In the genomic region with DNA sequence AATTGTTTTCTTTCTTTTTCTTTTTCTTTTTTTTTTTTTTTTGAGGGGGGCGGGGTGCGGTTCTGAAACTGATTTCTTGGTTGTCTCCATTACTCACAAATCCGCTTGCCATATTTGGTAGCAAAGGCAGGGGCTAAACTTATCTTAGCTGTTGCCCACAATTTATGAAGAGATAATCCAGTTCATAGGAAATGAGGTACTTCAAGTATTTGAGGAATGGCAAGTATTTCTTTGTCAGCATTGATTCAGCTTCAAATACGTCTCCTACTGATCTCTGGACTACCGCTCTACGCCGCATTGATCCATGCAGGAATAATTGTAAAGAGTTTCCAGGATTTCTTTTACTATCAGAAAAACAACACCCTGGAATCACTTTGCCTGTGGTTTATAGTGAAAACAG, we compare ENCODE assay signal across 11 cellular contexts.
DNase-seq lines count a peak whose midpoint lies in the region; ATAC-seq and TF ChIP-seq lines count a peak whose summit lies in the region.
"Had no signal": no experiment of that assay in that cellular context is flagged by ENCODE, and none has a peak within 500 bp of the region (broad histone marks: within the 10 kb centered on the region; RNA-seq: fewer than 3 reads in every experiment).

No MANE protein-coding gene starts in this region.

- TF ChIP-seq CTCF in HCT116 (IDR thresholded peaks at IDR 0.05 in 2 of 3, conservative IDR thresholded peaks at IDR 0.05 in 1 of 3; ENCODE audit: borderline replicate concordance in 1 of 3, insufficient read depth in 1 of 3, low read depth in 2 of 3, low read length in 2 of 3) (no peak), foreskin keratinocyte (conservative IDR thresholded peaks at IDR 0.05) (no peak), dorsolateral prefrontal cortex (IDR thresholded peaks at IDR 0.05 in 54 of 56, conservative IDR thresholded peaks at IDR 0.05 in 2 of 56; ENCODE audit: low read depth in 1 of 56, partially characterized antibody in 56 of 56) (no peak)

- intact Hi-C loops in HCT116 (cut with micrococcal nuclease), result no loop called here
- intact Hi-C loops in dorsolateral prefrontal cortex (cut with DNase I), result no loop called here

- CTCF ChIA-PET in HCT116 (lab: Charles Lee), result no interaction called here

- H3K36me3 ChIP-seq in HCT116 (ENCODE audit: control insufficient read depth in 1 of 2, insufficient read depth in 2 of 2, low read length in 2 of 2) (no peaks in the 10 kb centered on the region), skeletal muscle satellite cell (ENCODE audit: insufficient read depth, low read length) (no peaks in the 10 kb centered on the region)

- H3K4me2 ChIP-seq in HCT116 (ENCODE audit: low read length), result no peak overlapping the region
- H3K4me2 ChIP-seq in skeletal muscle satellite cell (ENCODE audit: low read length), result peak overlapping the region; percentile 71

- BruUV-seq in HCT116 (replicated peaks; lab: Mats Ljungman, UMichigan), result no TSS peak

- H3K9me3 ChIP-seq in HCT116 (ENCODE audit: control insufficient read depth in 1 of 2, insufficient read depth in 1 of 2, low read depth in 1 of 2, low read length in 2 of 2) (no peaks in the 10 kb centered on the region), skeletal muscle satellite cell (replicated peaks; ENCODE audit: low read length) (no peaks in the 10 kb centered on the region)

- H3K9me2 ChIP-seq in HCT116 (ENCODE audit: insufficient read depth), result no peaks in the 10 kb centered on the region

- RAD21 ChIA-PET in HCT116 (lab: Charles Lee; ENCODE audit: low non-redundant PET in 1 of 2, low total read pairs in 2 of 2, uncharacterized antibody in 2 of 2, unreplicated experiment in 2 of 2), result no interaction called here

- H3K4me3 ChIP-seq in HCT116 (replicated peaks in 1 of 2; ENCODE audit: low read depth in 1 of 2, low read length in 2 of 2), result no peak overlapping the region
- H3K4me3 ChIP-seq in skeletal muscle satellite cell (ENCODE audit: low read length), result peak overlapping the region; percentile 52
- no peak overlapping the region for H3K4me3 ChIP-seq in dorsolateral prefrontal cortex

- no peak overlapping the region for H3K9ac ChIP-seq in HCT116 (ENCODE audit: low read length)
- peak overlapping the region; percentile 85 for H3K9ac ChIP-seq in skeletal muscle satellite cell (ENCODE audit: low read depth, low read length)

- ATAC-seq in HCT116 (no peak), foreskin keratinocyte (peak; percentile 62), HG02884 (IDR thresholded peaks at IDR 0.05; ENCODE audit: unreplicated experiment) (no peak)
- ATAC-seq: activated T-cell treated with anti-CD3 and anti-CD28 coated beads, Interleukin-2, amount 50 U/mL, for 4 hours had no signal

- peak overlapping the region; percentile 26 for H2AFZ ChIP-seq in HCT116 (ENCODE audit: low read depth, low read length, poor library complexity, severe bottlenecking)

- H3K27ac ChIP-seq in HCT116 (ENCODE audit: low read depth, low read length) (no peak overlapping the region), foreskin keratinocyte (no peak overlapping the region), dorsolateral prefrontal cortex (no peak overlapping the region)

- POLR2A ChIA-PET in HCT116 (lab: Charles Lee), result no interaction called here

- H3K79me2 ChIP-seq in HCT116 (ENCODE audit: insufficient read depth, low read length), result no peaks in the 10 kb centered on the region

- DNase-seq in HCT116 (ENCODE audit: low read depth, low spot score) (no peak), SW480 (ENCODE audit: low spot score) (peak; percentile 3), foreskin keratinocyte (peak; percentile 77 to 87), dorsolateral prefrontal cortex (no peak), putamen (ENCODE audit: low spot score) (no peak)
- DNase-seq in NK-92 treated with Interleukin-12 subunit alpha and Interleukin-12 subunit beta, amount 100 ng/mL, for 24 hours (lab: John Stamatoyannopoulos, UW), result no peak
- DNase-seq: activated T-cell treated with anti-CD3 and anti-CD28 coated beads, Interleukin-2, amount 50 U/mL, for 4 hours; GF-D8; NCI-H187 treated with DMSO at 0.1 percent for 48 hours had no signal

- TF ChIP-seq RAD21 in HCT116 (IDR thresholded peaks at IDR 0.05; ENCODE audit: low read depth), result no peak

- H3K4me1 ChIP-seq in HCT116 (ENCODE audit: control insufficient read depth in 1 of 2, insufficient read depth in 2 of 2, low read length in 2 of 2), result peaks cover 0 to 5% of the 10 kb centered on the region in 2 experiments; a peak in 2 of 4 replicates
- peaks cover 11% of the 10 kb centered on the region for H3K4me1 ChIP-seq in foreskin keratinocyte
- H3K4me1 ChIP-seq in skeletal muscle satellite cell (ENCODE audit: control insufficient read depth, insufficient read depth, low read length), result peaks cover 29% of the 10 kb centered on the region

- H4K20me1 ChIP-seq in HCT116 (ENCODE audit: insufficient read depth), result no peaks in the 10 kb centered on the region

- H3K27me3 ChIP-seq in HCT116 (ENCODE audit: insufficient read depth, low read length), result no peaks in the 10 kb centered on the region
- no peaks in the 10 kb centered on the region for H3K27me3 ChIP-seq in foreskin keratinocyte
- H3K27me3 ChIP-seq in skeletal muscle satellite cell (ENCODE audit: control insufficient read depth, insufficient read depth, low read length), result no peaks in the 10 kb centered on the region
- H3K27me3 ChIP-seq in dorsolateral prefrontal cortex, result no peaks in the 10 kb centered on the region

- TF ChIP-seq POLR2A in HCT116 (IDR thresholded peaks at IDR 0.05; ENCODE audit: borderline replicate concordance, extremely low read depth, insufficient read depth, insufficient read length), result no peak

TF ChIP-seq in HCT116, 20 proteins besides CTCF, POLR2A, EP300 and RAD21 (continues in another document):
- no peak for TF ChIP-seq TCF7L2 (IDR thresholded peaks at IDR 0.05; ENCODE audit: borderline replicate concordance, extremely low read depth, insufficient read depth, insufficient read length)
- TF ChIP-seq ELF1 (IDR thresholded peaks at IDR 0.05; ENCODE audit: borderline replicate concordance, low read depth), result no peak
- TF ChIP-seq POLR2AphosphoS5 (IDR thresholded peaks at IDR 0.05; ENCODE audit: low read depth, low read length), result no peak
- TF ChIP-seq EZH2 (IDR thresholded peaks at IDR 0.05), result no peak
- TF ChIP-seq SP1 (IDR thresholded peaks at IDR 0.05; ENCODE audit: low read depth), result no peak
- TF ChIP-seq, protein P1, sequence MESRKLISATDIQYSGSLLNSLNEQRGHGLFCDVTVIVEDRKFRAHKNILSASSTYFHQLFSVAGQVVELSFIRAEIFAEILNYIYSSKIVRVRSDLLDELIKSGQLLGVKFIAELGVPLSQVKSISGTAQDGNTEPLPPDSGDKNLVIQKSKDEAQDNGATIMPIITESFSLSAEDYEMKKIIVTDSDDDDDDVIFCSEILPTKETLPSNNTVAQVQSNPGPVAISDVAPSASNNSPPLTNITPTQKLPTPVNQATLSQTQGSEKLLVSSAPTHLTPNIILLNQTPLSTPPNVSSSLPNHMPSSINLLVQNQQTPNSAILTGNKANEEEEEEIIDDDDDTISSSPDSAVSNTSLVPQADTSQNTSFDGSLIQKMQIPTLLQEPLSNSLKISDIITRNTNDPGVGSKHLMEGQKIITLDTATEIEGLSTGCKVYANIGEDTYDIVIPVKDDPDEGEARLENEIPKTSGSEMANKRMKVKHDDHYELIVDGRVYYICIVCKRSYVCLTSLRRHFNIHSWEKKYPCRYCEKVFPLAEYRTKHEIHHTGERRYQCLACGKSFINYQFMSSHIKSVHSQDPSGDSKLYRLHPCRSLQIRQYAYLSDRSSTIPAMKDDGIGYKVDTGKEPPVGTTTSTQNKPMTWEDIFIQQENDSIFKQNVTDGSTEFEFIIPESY (IDR thresholded peaks at IDR 0.05; ENCODE audit: extremely low read depth, insufficient replicate concordance, low read length), result no peak
- TF ChIP-seq CBX3 (IDR thresholded peaks at IDR 0.05; ENCODE audit: low read depth), result no peak
- no peak for TF ChIP-seq EZH2phosphoT487 (IDR thresholded peaks at IDR 0.05; ENCODE audit: borderline replicate concordance)
- no peak for TF ChIP-seq FOSL1 (IDR thresholded peaks at IDR 0.05; ENCODE audit: low read depth)
- TF ChIP-seq JUND (IDR thresholded peaks at IDR 0.05), result no peak
- no peak for TF ChIP-seq ZFX (IDR thresholded peaks at IDR 0.05)
- TF ChIP-seq, protein P2, sequence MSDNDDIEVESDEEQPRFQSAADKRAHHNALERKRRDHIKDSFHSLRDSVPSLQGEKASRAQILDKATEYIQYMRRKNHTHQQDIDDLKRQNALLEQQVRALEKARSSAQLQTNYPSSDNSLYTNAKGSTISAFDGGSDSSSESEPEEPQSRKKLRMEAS (IDR thresholded peaks at IDR 0.05), result no peak
- TF ChIP-seq, protein P3, sequence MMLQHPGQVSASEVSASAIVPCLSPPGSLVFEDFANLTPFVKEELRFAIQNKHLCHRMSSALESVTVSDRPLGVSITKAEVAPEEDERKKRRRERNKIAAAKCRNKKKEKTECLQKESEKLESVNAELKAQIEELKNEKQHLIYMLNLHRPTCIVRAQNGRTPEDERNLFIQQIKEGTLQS (IDR thresholded peaks at IDR 0.05), result no peak
- TF ChIP-seq, protein P4, sequence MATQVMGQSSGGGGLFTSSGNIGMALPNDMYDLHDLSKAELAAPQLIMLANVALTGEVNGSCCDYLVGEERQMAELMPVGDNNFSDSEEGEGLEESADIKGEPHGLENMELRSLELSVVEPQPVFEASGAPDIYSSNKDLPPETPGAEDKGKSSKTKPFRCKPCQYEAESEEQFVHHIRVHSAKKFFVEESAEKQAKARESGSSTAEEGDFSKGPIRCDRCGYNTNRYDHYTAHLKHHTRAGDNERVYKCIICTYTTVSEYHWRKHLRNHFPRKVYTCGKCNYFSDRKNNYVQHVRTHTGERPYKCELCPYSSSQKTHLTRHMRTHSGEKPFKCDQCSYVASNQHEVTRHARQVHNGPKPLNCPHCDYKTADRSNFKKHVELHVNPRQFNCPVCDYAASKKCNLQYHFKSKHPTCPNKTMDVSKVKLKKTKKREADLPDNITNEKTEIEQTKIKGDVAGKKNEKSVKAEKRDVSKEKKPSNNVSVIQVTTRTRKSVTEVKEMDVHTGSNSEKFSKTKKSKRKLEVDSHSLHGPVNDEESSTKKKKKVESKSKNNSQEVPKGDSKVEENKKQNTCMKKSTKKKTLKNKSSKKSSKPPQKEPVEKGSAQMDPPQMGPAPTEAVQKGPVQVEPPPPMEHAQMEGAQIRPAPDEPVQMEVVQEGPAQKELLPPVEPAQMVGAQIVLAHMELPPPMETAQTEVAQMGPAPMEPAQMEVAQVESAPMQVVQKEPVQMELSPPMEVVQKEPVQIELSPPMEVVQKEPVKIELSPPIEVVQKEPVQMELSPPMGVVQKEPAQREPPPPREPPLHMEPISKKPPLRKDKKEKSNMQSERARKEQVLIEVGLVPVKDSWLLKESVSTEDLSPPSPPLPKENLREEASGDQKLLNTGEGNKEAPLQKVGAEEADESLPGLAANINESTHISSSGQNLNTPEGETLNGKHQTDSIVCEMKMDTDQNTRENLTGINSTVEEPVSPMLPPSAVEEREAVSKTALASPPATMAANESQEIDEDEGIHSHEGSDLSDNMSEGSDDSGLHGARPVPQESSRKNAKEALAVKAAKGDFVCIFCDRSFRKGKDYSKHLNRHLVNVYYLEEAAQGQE (IDR thresholded peaks at IDR 0.05; ENCODE audit: low read depth), result no peak
- TF ChIP-seq SIN3A (IDR thresholded peaks at IDR 0.05; ENCODE audit: low read depth), result no peak
- TF ChIP-seq ZNF274 (IDR thresholded peaks at IDR 0.05; ENCODE audit: low read depth, low read length), result no peak

Comparison
In these comparisons a context has a peak if more than half of its experiments do, and no peak if none do; other contexts are left out.
1. DNase-seq: peak in SW480 (single experiment) and foreskin keratinocyte (2 of 2); none in HCT116 (single experiment), NK-92 treated with Interleukin-12 subunit alpha and Interleukin-12 subunit beta, amount 100 ng/mL, for 24 hours (single experiment), dorsolateral prefrontal cortex (0 of 10) and putamen (single experiment).